Comparison of ENCODE assay signal across 14 cellular contexts in genomic region chr17:40463122-40463550, GRCh38. TPM values are rescaled to one million over a fixed set of nuclear protein-coding genes. Genes with fewer than 3 reads are reported as not detected.
DNase-seq lines count a peak whose midpoint lies in the region; ATAC-seq and TF ChIP-seq lines count a peak whose summit lies in the region.
"Had no signal": no experiment of that assay in that cellular context is flagged by ENCODE, and none has a peak within 500 bp of the region (broad histone marks: within the 10 kb centered on the region; RNA-seq: fewer than 3 reads in every experiment).

No MANE protein-coding gene starts in this region.

- H3K4me3 ChIP-seq in cardiac muscle cell: no peak overlapping the region
- H3K4me3 ChIP-seq in uterus: no peak overlapping the region

- H3K27me3 ChIP-seq in cardiac muscle cell (no peaks in the 10 kb centered on the region), uterus (no peaks in the 10 kb centered on the region)

- ATAC-seq in Right ventricle myocardium inferior (no peak), left cardiac atrium (peak in 1 of 2 donors; percentile 38), GM19463 (IDR thresholded peaks at IDR 0.05; ENCODE audit: unreplicated experiment) (no peak)
- ATAC-seq: CD8-positive, alpha-beta T cell had no signal

- no peak overlapping the region for H3K4me3 Mint-ChIP-seq in neural crest cell
- H3K4me3 Mint-ChIP-seq: activated CD4-positive, alpha-beta memory T cell treated with anti-CD3 and anti-CD28 coated beads, Interleukin-2, amount 10 ng/mL, durations not matched to agents 7 days and 5 days; CD8-positive, alpha-beta T cell; immature natural killer cell had no signal

- peak overlapping the region; percentile 57 for H3K27ac Mint-ChIP-seq in neural crest cell (ENCODE audit: unreplicated experiment)
- H3K27ac Mint-ChIP-seq: activated CD4-positive, alpha-beta memory T cell treated with anti-CD3 and anti-CD28 coated beads, Interleukin-2, amount 10 ng/mL, durations not matched to agents 7 days and 5 days; CD8-positive, alpha-beta T cell; immature natural killer cell had no signal

- H3K36me3 Mint-ChIP-seq in neural crest cell (ENCODE audit: low read depth): no peaks in the 10 kb centered on the region
- H3K36me3 Mint-ChIP-seq: CD8-positive, alpha-beta T cell; immature natural killer cell had no signal

- no peaks in the 10 kb centered on the region for H3K9me3 Mint-ChIP-seq in neural crest cell
- H3K9me3 Mint-ChIP-seq: activated CD4-positive, alpha-beta memory T cell treated with anti-CD3 and anti-CD28 coated beads, Interleukin-2, amount 10 ng/mL, durations not matched to agents 7 days and 5 days; CD8-positive, alpha-beta T cell had no signal

- TF ChIP-seq POLR2A in uterus (IDR thresholded peaks at IDR 0.05): no peak

- no peak for DNase-seq in cardiac muscle cell (ENCODE audit: low read depth in 1 of 2, low spot score in 1 of 2)
- no peak for DNase-seq in Right ventricle myocardium inferior (ENCODE audit: missing footprints)
- DNase-seq in left cardiac atrium: peak; percentile 31
- DNase-seq in neural crest cell (ENCODE audit: low read depth, low spot score): no peak
- DNase-seq in uterus: no peak
- DNase-seq in NCI-H2081 (lab: John Stamatoyannopoulos, UW): no peak
- DNase-seq in NCI-H446 treated with DMSO at 0.1 percent for 48 hours (lab: John Stamatoyannopoulos, UW): no peak
- DNase-seq: activated CD4-positive, alpha-beta memory T cell treated with anti-CD3 and anti-CD28 coated beads, Interleukin-2, amount 10 ng/mL, durations not matched to agents 7 days and 5 days; amniotic stem cell; CD8-positive, alpha-beta T cell; cortex of kidney; immature natural killer cell; stimulated activated CD4-positive, alpha-beta T cell treated with anti-CD3 and anti-CD28 coated beads, Interleukin-4, amount 100 ng/mL, for 24 hours had no signal

- H3K27ac ChIP-seq in cardiac muscle cell (peak overlapping the region; percentile 6), uterus (peak overlapping the region; percentile 70 to 84)

- intact Hi-C loops in Right ventricle myocardium inferior (cut with DNase I) (no loop called here), left cardiac atrium (cut with DNase I) (no loop called here), uterus (cut with DNase I; ENCODE audit: low total_unique reads) (no loop called here)

- TF ChIP-seq CTCF in cardiac muscle cell (IDR thresholded peaks at IDR 0.05; ENCODE audit: low read depth, low read length) (no peak), neural crest cell (conservative IDR thresholded peaks at IDR 0.05) (no peak), uterus (IDR thresholded peaks at IDR 0.05) (no peak)

- H3K9me3 ChIP-seq in cardiac muscle cell (ENCODE audit: low read depth): no peaks in the 10 kb centered on the region
- no peaks in the 10 kb centered on the region for H3K9me3 ChIP-seq in uterus

- no peaks in the 10 kb centered on the region for H3K27me3 Mint-ChIP-seq in neural crest cell (ENCODE audit: low read depth)

- H3K4me1 ChIP-seq in cardiac muscle cell (ENCODE audit: low read depth): peaks cover 41% of the 10 kb centered on the region
- H3K4me1 ChIP-seq in uterus: peaks cover 13 to 21% of the 10 kb centered on the region in 2 donors

- H3K4me1 Mint-ChIP-seq in neural crest cell: peaks cover 41% of the 10 kb centered on the region
- H3K4me1 Mint-ChIP-seq: activated CD4-positive, alpha-beta memory T cell treated with anti-CD3 and anti-CD28 coated beads, Interleukin-2, amount 10 ng/mL, durations not matched to agents 7 days and 5 days; immature natural killer cell had no signal

- H3K36me3 ChIP-seq in cardiac muscle cell (no peaks in the 10 kb centered on the region), uterus (no peaks in the 10 kb centered on the region)

RNA-seq across cellular contexts. Expression of gene IGFBP4, which starts 19.9 kb away (rescaled TPM):
- total RNA-seq in cardiac muscle cell: 41.7 and 87.4 TPM in 2 replicates
- polyA plus RNA-seq in cardiac muscle cell: 109 and 215 TPM in 2 replicates
- total RNA-seq in Right ventricle myocardium inferior: 228 TPM
- 100 to 1,000 TPM; 443 to 470 TPM for total RNA-seq in left cardiac atrium
- 56.1 and 56.7 TPM in 2 replicates for total RNA-seq in neural crest cell
- 1,000 to 10,000 TPM in 1 of 4 donors, 100 to 1,000 TPM in 3; 331 to 1,351 (median 418) TPM for total RNA-seq in uterus

RNA-seq across cellular contexts. Expression of gene TNS4, which starts 38.3 kb away (rescaled TPM):
- total RNA-seq in cardiac muscle cell (not detected in 2 replicates), Right ventricle myocardium inferior (not detected), left cardiac atrium (not detected), neural crest cell (not detected in 2 replicates), uterus (1 to 10 TPM in 1 of 4 donors, under 1 TPM in 2, not detected in 1; 0.09 to 2.6 (median 0.28) TPM)
- polyA plus RNA-seq in cardiac muscle cell: not detected in 2 replicates

RNA-seq across cellular contexts. Expression of gene TOP2A, which starts 45.4 kb away (rescaled TPM):
- total RNA-seq in cardiac muscle cell (11.1 and 127 TPM in 2 replicates), Right ventricle myocardium inferior (3.0 TPM), left cardiac atrium (1 to 10 TPM in 1 of 2 donors, under 1 TPM in 1; 0.47 to 4.2 TPM), neural crest cell (295 and 302 TPM in 2 replicates), uterus (100 to 1,000 TPM in 1 of 4 donors, 1 to 10 TPM in 1, under 1 TPM in 1, not detected in 1; 0.26 to 145 (median 1.9) TPM)
- 21.7 and 168 TPM in 2 replicates for polyA plus RNA-seq in cardiac muscle cell
